Comparison of ENCODE assay signal across 1 cellular context in the genomic region with DNA sequence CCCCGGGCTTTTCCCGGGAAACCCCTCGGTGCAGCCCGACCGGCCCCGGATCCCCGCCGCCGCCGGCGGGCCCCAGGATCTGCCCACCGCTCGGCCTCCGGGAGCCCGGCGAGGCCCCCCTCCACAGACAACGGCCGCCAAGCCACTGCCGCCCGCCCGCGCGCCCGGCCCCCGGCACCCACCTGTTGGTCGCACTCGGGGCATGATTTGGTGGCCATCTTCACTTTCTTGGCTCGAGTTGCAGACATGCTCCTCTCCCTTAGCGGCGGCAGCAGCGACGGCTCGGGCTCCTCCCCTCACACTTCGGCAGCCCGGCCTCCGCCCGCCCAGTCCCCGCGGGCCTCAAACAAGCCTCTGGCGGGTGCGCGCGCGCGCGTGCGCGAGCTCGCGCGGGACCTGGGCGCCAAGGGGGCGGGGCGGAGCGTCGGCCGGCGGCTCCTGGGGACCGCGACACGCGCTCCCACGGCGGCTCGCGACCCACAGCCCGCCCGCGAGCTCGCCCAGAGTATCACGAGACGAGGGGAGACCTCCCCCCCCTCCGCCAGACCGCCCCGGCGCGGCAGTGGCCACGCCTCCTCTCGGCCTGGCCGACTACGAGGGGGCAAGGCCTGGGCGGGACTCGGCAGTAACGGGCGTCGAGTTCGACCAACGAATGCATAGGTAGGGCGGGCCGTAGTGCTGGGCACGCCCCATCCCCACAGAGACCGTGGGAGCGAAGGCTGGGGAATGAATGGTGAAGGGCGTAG.
A peak's percentile ranks its signal among the peaks of the same experiment; 100 is the strongest.
TF ChIP-seq lines count a peak whose summit lies in the region.

A gene with protein sequence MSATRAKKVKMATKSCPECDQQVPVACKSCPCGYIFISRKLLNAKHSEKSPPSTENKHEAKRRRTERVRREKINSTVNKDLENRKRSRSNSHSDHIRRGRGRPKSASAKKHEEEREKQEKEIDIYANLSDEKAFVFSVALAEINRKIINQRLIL (minus strand): TSS at position 279 of the 746 bp plus-strand sequence. CDS start 31 bp downstream, at position 248.

TF ChIP-seq in HepG2, 621 proteins besides CTCF, POLR2A, EP300 and RAD21 (continued from another document and continues in another):
- no peak; the same call in 1 of the 2 replicates for TF ChIP-seq ZNF788 (CRISPR knock-in tag; IDR thresholded peaks at IDR 0.05; ENCODE audit: borderline replicate concordance)
- TF ChIP-seq, protein P1, sequence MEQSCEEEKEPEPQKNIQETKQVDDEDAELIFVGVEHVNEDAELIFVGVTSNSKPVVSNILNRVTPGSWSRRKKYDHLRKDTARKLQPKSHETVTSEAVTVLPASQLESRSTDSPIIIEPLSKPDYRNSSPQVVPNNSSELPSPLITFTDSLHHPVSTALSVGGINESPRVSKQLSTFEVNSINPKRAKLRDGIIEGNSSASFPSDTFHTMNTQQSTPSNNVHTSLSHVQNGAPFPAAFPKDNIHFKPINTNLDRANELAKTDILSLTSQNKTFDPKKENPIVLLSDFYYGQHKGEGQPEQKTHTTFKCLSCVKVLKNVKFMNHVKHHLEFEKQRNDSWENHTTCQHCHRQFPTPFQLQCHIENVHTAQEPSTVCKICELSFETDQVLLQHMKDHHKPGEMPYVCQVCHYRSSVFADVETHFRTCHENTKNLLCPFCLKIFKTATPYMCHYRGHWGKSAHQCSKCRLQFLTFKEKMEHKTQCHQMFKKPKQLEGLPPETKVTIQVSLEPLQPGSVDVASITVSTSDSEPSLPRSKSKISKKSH (CRISPR knock-in tag; IDR thresholded peaks at IDR 0.05; ENCODE audit: borderline replicate concordance), result no peak
- 0 out of 2 replicates have a peak, but pooled peaks have one; percentile 3 for TF ChIP-seq PAWR (CRISPR knock-in tag; IDR thresholded peaks at IDR 0.05; ENCODE audit: borderline replicate concordance)
- TF ChIP-seq ZNF850 (CRISPR knock-in tag; conservative IDR thresholded peaks at IDR 0.05), result no peak
- TF ChIP-seq, protein P2, sequence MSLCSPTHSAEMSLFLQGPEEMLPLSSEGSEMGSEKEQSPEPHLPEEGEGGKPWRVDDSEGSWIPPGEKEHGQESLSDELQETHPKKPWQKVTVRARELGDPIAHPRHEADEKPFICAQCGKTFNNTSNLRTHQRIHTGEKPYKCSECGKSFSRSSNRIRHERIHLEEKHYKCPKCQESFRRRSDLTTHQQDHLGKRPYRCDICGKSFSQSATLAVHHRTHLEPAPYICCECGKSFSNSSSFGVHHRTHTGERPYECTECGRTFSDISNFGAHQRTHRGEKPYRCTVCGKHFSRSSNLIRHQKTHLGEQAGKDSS (CRISPR knock-in tag; IDR thresholded peaks at IDR 0.05; ENCODE audit: borderline replicate concordance, low read depth), result peak; percentile 88; the same call in 1 of the 2 replicates
- TF ChIP-seq, protein P3, sequence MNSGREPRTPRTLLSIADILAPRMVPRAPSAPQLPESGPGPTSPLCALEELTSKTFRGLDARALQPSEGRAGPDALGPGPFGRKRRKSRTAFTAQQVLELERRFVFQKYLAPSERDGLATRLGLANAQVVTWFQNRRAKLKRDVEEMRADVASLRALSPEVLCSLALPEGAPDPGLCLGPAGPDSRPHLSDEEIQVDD (CRISPR knock-in tag; IDR thresholded peaks at IDR 0.05; ENCODE audit: borderline replicate concordance), result no peak
- no peak for TF ChIP-seq HHEX (CRISPR knock-in tag; IDR thresholded peaks at IDR 0.05)
- no peak for TF ChIP-seq ZNF556 (CRISPR knock-in tag; IDR thresholded peaks at IDR 0.05; ENCODE audit: borderline replicate concordance)
- TF ChIP-seq BRCA1 (CRISPR knock-in tag; IDR thresholded peaks at IDR 0.05), result no peak
- TF ChIP-seq, protein P4, sequence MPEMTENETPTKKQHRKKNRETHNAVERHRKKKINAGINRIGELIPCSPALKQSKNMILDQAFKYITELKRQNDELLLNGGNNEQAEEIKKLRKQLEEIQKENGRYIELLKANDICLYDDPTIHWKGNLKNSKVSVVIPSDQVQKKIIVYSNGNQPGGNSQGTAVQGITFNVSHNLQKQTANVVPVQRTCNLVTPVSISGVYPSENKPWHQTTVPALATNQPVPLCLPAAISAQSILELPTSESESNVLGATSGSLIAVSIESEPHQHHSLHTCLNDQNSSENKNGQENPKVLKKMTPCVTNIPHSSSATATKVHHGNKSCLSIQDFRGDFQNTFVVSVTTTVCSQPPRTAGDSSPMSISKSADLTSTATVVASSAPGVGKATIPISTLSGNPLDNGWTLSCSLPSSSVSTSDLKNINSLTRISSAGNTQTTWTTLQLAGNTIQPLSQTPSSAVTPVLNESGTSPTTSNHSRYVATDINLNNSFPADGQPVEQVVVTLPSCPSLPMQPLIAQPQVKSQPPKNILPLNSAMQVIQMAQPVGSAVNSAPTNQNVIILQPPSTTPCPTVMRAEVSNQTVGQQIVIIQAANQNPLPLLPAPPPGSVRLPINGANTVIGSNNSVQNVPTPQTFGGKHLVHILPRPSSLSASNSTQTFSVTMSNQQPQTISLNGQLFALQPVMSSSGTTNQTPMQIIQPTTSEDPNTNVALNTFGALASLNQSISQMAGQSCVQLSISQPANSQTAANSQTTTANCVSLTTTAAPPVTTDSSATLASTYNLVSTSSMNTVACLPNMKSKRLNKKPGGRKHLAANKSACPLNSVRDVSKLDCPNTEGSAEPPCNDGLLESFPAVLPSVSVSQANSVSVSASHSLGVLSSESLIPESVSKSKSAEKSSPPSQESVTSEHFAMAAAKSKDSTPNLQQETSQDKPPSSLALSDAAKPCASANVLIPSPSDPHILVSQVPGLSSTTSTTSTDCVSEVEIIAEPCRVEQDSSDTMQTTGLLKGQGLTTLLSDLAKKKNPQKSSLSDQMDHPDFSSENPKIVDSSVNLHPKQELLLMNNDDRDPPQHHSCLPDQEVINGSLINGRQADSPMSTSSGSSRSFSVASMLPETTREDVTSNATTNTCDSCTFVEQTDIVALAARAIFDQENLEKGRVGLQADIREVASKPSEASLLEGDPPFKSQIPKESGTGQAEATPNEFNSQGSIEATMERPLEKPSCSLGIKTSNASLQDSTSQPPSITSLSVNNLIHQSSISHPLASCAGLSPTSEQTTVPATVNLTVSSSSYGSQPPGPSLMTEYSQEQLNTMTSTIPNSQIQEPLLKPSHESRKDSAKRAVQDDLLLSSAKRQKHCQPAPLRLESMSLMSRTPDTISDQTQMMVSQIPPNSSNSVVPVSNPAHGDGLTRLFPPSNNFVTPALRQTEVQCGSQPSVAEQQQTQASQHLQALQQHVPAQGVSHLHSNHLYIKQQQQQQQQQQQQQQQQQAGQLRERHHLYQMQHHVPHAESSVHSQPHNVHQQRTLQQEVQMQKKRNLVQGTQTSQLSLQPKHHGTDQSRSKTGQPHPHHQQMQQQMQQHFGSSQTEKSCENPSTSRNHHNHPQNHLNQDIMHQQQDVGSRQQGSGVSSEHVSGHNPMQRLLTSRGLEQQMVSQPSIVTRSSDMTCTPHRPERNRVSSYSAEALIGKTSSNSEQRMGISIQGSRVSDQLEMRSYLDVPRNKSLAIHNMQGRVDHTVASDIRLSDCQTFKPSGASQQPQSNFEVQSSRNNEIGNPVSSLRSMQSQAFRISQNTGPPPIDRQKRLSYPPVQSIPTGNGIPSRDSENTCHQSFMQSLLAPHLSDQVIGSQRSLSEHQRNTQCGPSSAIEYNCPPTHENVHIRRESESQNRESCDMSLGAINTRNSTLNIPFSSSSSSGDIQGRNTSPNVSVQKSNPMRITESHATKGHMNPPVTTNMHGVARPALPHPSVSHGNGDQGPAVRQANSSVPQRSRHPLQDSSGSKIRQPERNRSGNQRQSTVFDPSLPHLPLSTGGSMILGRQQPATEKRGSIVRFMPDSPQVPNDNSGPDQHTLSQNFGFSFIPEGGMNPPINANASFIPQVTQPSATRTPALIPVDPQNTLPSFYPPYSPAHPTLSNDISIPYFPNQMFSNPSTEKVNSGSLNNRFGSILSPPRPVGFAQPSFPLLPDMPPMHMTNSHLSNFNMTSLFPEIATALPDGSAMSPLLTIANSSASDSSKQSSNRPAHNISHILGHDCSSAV (CRISPR knock-in tag; IDR thresholded peaks at IDR 0.05; ENCODE audit: borderline replicate concordance), result 0 out of 2 replicates have a peak, but pooled peaks have one; percentile 29
- TF ChIP-seq, protein P5, sequence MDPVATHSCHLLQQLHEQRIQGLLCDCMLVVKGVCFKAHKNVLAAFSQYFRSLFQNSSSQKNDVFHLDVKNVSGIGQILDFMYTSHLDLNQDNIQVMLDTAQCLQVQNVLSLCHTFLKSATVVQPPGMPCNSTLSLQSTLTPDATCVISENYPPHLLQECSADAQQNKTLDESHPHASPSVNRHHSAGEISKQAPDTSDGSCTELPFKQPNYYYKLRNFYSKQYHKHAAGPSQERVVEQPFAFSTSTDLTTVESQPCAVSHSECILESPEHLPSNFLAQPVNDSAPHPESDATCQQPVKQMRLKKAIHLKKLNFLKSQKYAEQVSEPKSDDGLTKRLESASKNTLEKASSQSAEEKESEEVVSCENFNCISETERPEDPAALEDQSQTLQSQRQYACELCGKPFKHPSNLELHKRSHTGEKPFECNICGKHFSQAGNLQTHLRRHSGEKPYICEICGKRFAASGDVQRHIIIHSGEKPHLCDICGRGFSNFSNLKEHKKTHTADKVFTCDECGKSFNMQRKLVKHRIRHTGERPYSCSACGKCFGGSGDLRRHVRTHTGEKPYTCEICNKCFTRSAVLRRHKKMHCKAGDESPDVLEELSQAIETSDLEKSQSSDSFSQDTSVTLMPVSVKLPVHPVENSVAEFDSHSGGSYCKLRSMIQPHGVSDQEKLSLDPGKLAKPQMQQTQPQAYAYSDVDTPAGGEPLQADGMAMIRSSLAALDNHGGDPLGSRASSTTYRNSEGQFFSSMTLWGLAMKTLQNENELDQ (CRISPR knock-in tag; IDR thresholded peaks at IDR 0.05; ENCODE audit: borderline replicate concordance), result no peak
- peak; percentile 72 for TF ChIP-seq MTA1 (CRISPR knock-in tag; IDR thresholded peaks at IDR 0.05; ENCODE audit: borderline replicate concordance)
- TF ChIP-seq, protein P6, sequence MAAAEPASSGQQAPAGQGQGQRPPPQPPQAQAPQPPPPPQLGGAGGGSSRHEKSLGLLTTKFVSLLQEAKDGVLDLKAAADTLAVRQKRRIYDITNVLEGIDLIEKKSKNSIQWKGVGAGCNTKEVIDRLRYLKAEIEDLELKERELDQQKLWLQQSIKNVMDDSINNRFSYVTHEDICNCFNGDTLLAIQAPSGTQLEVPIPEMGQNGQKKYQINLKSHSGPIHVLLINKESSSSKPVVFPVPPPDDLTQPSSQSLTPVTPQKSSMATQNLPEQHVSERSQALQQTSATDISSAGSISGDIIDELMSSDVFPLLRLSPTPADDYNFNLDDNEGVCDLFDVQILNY (CRISPR knock-in tag; conservative IDR thresholded peaks at IDR 0.05), result peak; percentile 15; the same call in 1 of the 2 replicates
- peak; percentile 54 for TF ChIP-seq MAZ (IDR thresholded peaks at IDR 0.05; ENCODE audit: borderline replicate concordance, low read depth, low read length)
- TF ChIP-seq MAZ (CRISPR knock-in tag; IDR thresholded peaks at IDR 0.05; ENCODE audit: low read depth), result peak; percentile 73; the same call in 1 of the 2 replicates
- no peak for TF ChIP-seq SRF (IDR thresholded peaks at IDR 0.05; ENCODE audit: low read depth, low read length)
- peak; percentile 62; the same call in 1 of the 2 replicates for TF ChIP-seq ZC3H13 (CRISPR knock-in tag; IDR thresholded peaks at IDR 0.05)
- TF ChIP-seq KMT2B (CRISPR knock-in tag; IDR thresholded peaks at IDR 0.05), result peak; percentile 68; the same call in 1 of the 2 replicates
- TF ChIP-seq ZNF446 (CRISPR knock-in tag; IDR thresholded peaks at IDR 0.05), result no peak
- no peak for TF ChIP-seq PTBP1 (IDR thresholded peaks at IDR 0.05; ENCODE audit: low read depth, low read length, poor library complexity, severe bottlenecking)
- no peak for TF ChIP-seq NFIC (IDR thresholded peaks at IDR 0.05; ENCODE audit: low read length)
- peak; percentile 62 for TF ChIP-seq POLR2G (IDR thresholded peaks at IDR 0.05; ENCODE audit: low read depth, low read length)
- 0 out of 2 replicates have a peak, but pooled peaks have one; percentile 45 for TF ChIP-seq ZNF430 (CRISPR knock-in tag; IDR thresholded peaks at IDR 0.05)
- TF ChIP-seq SIN3A (IDR thresholded peaks at IDR 0.05; ENCODE audit: borderline replicate concordance, low read depth, low read length), result peak; percentile 52; the same call in 1 of the 2 replicates
- TF ChIP-seq, protein P7, sequence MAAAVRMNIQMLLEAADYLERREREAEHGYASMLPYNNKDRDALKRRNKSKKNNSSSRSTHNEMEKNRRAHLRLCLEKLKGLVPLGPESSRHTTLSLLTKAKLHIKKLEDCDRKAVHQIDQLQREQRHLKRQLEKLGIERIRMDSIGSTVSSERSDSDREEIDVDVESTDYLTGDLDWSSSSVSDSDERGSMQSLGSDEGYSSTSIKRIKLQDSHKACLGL (CRISPR knock-in tag; IDR thresholded peaks at IDR 0.05), result peak; percentile 64; the same call in 1 of the 2 replicates
- peak; percentile 98 for TF ChIP-seq SP4 (CRISPR knock-in tag; IDR thresholded peaks at IDR 0.05)
- TF ChIP-seq, protein P8, sequence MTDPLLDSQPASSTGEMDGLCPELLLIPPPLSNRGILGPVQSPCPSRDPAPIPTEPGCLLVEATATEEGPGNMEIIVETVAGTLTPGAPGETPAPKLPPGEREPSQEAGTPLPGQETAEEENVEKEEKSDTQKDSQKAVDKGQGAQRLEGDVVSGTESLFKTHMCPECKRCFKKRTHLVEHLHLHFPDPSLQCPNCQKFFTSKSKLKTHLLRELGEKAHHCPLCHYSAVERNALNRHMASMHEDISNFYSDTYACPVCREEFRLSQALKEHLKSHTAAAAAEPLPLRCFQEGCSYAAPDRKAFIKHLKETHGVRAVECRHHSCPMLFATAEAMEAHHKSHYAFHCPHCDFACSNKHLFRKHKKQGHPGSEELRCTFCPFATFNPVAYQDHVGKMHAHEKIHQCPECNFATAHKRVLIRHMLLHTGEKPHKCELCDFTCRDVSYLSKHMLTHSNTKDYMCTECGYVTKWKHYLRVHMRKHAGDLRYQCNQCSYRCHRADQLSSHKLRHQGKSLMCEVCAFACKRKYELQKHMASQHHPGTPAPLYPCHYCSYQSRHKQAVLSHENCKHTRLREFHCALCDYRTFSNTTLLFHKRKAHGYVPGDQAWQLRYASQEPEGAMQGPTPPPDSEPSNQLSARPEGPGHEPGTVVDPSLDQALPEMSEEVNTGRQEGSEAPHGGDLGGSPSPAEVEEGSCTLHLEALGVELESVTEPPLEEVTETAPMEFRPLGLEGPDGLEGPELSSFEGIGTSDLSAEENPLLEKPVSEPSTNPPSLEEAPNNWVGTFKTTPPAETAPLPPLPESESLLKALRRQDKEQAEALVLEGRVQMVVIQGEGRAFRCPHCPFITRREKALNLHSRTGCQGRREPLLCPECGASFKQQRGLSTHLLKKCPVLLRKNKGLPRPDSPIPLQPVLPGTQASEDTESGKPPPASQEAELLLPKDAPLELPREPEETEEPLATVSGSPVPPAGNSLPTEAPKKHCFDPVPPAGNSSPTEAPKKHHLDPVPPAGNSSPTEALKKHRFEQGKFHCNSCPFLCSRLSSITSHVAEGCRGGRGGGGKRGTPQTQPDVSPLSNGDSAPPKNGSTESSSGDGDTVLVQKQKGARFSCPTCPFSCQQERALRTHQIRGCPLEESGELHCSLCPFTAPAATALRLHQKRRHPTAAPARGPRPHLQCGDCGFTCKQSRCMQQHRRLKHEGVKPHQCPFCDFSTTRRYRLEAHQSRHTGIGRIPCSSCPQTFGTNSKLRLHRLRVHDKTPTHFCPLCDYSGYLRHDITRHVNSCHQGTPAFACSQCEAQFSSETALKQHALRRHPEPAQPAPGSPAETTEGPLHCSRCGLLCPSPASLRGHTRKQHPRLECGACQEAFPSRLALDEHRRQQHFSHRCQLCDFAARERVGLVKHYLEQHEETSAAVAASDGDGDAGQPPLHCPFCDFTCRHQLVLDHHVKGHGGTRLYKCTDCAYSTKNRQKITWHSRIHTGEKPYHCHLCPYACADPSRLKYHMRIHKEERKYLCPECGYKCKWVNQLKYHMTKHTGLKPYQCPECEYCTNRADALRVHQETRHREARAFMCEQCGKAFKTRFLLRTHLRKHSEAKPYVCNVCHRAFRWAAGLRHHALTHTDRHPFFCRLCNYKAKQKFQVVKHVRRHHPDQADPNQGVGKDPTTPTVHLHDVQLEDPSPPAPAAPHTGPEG (CRISPR knock-in tag; IDR thresholded peaks at IDR 0.05), result peak; percentile 94
- peak; percentile 84 for TF ChIP-seq ZFX (CRISPR knock-in tag; IDR thresholded peaks at IDR 0.05; ENCODE audit: low read depth)
- TF ChIP-seq DMAP1 (CRISPR knock-in tag; IDR thresholded peaks at IDR 0.05), result peak; percentile 33; the same call in 1 of the 2 replicates
- 0 out of 2 replicates have a peak, but pooled peaks have one; percentile 19 for TF ChIP-seq ZNF772 (CRISPR knock-in tag; IDR thresholded peaks at IDR 0.05)
- no peak for TF ChIP-seq ZNF30 (CRISPR knock-in tag; IDR thresholded peaks at IDR 0.05)
